Comparison of ENCODE assay signal across 1 cellular context in the genomic region with DNA sequence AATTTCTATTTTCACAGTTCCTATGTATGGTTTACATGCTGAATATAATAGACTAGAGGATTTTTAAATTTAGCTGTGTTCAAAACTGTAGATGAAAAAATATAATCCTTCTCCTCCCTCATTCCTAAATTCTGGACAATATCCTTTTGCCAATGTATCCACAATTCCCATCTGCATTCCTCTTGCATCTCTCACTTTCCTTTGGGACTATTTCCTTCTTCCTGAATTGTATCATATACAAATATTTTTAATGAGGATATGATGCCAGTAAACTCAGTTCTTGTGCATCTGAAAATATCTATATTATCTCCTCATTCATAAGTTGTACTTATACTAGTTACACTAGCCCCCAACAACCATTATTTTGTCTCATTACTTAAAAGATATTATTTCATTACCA.
TF ChIP-seq lines count a peak whose summit lies in the region.

No MANE protein-coding gene starts in this region.

TF ChIP-seq in IMR-90, 13 proteins besides CTCF, POLR2A, EP300 and RAD21:
- no peak for TF ChIP-seq RCOR1 (IDR thresholded peaks at IDR 0.05; ENCODE audit: insufficient replicate concordance, low read length)
- TF ChIP-seq NFE2L2 (IDR thresholded peaks at IDR 0.05; ENCODE audit: low read depth, low read length): no peak
- no peak for TF ChIP-seq MXI1 (IDR thresholded peaks at IDR 0.05; ENCODE audit: borderline replicate concordance, low read depth, low read length)
- no peak for TF ChIP-seq RFX5 (IDR thresholded peaks at IDR 0.05; ENCODE audit: low read depth, low read length)
- no peak for TF ChIP-seq SMC3 (IDR thresholded peaks at IDR 0.05; ENCODE audit: low read depth, low read length)
